ENCODE assay signal across 8 cellular contexts in genomic region chr1:8169364-8170058, GRCh38.
DNase-seq lines count a peak whose midpoint lies in the region; ATAC-seq and TF ChIP-seq lines count a peak whose summit lies in the region.

No MANE protein-coding gene starts in this region.

- H3K36me3 ChIP-seq in OCI-LY3 (replicated peaks; ENCODE audit: low read depth, low read length) (no peaks in the 10 kb centered on the region), gastrocnemius medialis (no peaks in the 10 kb centered on the region)

- 34% methylated on average over 9 of the region's 9 CpGs for WGBS in right cardiac atrium

- DNase-seq in activated CD8-positive, alpha-beta memory T cell treated with anti-CD3 and anti-CD28 coated beads for 4 hours (ENCODE audit: low read depth in 2 of 2) = peak; percentile 14 to 43
- DNase-seq in activated CD8-positive, alpha-beta memory T cell treated with anti-CD3 and anti-CD28 coated beads, Interleukin-2, amount 50 U/mL, for 48 hours = no peak
- DNase-seq in amniotic epithelial cell (ENCODE audit: low read depth) (peak; percentile 91), right cardiac atrium (peak in 2 of 3 donors; percentile 50 to 75), gastrocnemius medialis (peak; percentile 71 to 74)

- peak overlapping the region; percentile 66 for H3K9ac ChIP-seq in OCI-LY3 (ENCODE audit: low read length)

- H3K27me3 ChIP-seq in OCI-LY3 (ENCODE audit: low read depth, low read length) (no peaks in the 10 kb centered on the region), right cardiac atrium (ENCODE audit: control insufficient read depth, insufficient read depth) (no peaks in the 10 kb centered on the region), gastrocnemius medialis (no peaks in the 10 kb centered on the region)

- no peaks in the 10 kb centered on the region for H4K20me1 ChIP-seq in OCI-LY3 (ENCODE audit: insufficient read depth, low read length)

- peak overlapping the region; percentile 73 for H3K4me2 ChIP-seq in OCI-LY3 (ENCODE audit: low read length)

- intact Hi-C loops in right cardiac atrium (cut with DNase I) = no loop called here
- intact Hi-C loops in gastrocnemius medialis (cut with DNase I; ENCODE audit: low total_unique reads) = loop anchor here (5.0 kb wide), 2 partner anchors 92 to 137 kb away; no protein-coding TSS in a partner anchor

- H2AFZ ChIP-seq in OCI-LY3 (ENCODE audit: low read depth, low read length) = peak overlapping the region; percentile 56; the same call in 1 of the 2 replicates

- H3K4me3 ChIP-seq in OCI-LY3 (ENCODE audit: low read length) (peak overlapping the region; percentile 36; the same call in 1 of the 2 replicates), right cardiac atrium (ENCODE audit: low read length) (no peak overlapping the region), gastrocnemius medialis (no peak overlapping the region)

- in situ Hi-C loops in gastrocnemius medialis (cut with MboI; ENCODE audit: low sequenced_read_pairs in 4 of 4) = no loop called here

- H3K27ac ChIP-seq in OCI-LY3 (ENCODE audit: low read length) = peak overlapping the region; percentile 93
- no peak overlapping the region for H3K27ac ChIP-seq in right cardiac atrium (ENCODE audit: low read length)
- H3K27ac ChIP-seq in gastrocnemius medialis = peak overlapping the region; percentile 52 to 79 (median 72)

- no peak for TF ChIP-seq CTCF in OCI-LY3 (IDR thresholded peaks at IDR 0.05; ENCODE audit: low read depth, low read length)
- TF ChIP-seq CTCF in gastrocnemius medialis (IDR thresholded peaks at IDR 0.05 in 4 of 5, conservative IDR thresholded peaks at IDR 0.05 in 1 of 5) = peak in 1 of 5 experiments; percentile 9

- H3K9me3 ChIP-seq in OCI-LY3 (ENCODE audit: insufficient read depth, low read length) (no peaks in the 10 kb centered on the region), right cardiac atrium (ENCODE audit: control insufficient read depth, low read length) (no peaks in the 10 kb centered on the region), gastrocnemius medialis (no peaks in the 10 kb centered on the region)

- peak; percentile 64 for ATAC-seq in HG03378 (IDR thresholded peaks at IDR 0.05; ENCODE audit: unreplicated experiment)
- ATAC-seq in right cardiac atrium = peak; percentile 80 to 81
- ATAC-seq in gastrocnemius medialis = peak; percentile 85 to 90
- ATAC-seq in HG03039 (IDR thresholded peaks at IDR 0.05; ENCODE audit: unreplicated experiment) = no peak

- peak in 1 of 2 donors; percentile 25 for TF ChIP-seq POLR2A in gastrocnemius medialis (IDR thresholded peaks at IDR 0.05)

- peaks cover 53% of the 10 kb centered on the region for H3K4me1 ChIP-seq in OCI-LY3 (ENCODE audit: low read length)
- peaks cover 10% of the 10 kb centered on the region for H3K4me1 ChIP-seq in right cardiac atrium (ENCODE audit: control insufficient read depth, insufficient read depth, low read length)
- peaks cover 28 to 40% of the 10 kb centered on the region in 2 donors for H3K4me1 ChIP-seq in gastrocnemius medialis

- H3K79me2 ChIP-seq in OCI-LY3 (ENCODE audit: low read length) = no peaks in the 10 kb centered on the region
